Comparison of ENCODE assay signal across 25 cellular contexts in the genomic region with DNA sequence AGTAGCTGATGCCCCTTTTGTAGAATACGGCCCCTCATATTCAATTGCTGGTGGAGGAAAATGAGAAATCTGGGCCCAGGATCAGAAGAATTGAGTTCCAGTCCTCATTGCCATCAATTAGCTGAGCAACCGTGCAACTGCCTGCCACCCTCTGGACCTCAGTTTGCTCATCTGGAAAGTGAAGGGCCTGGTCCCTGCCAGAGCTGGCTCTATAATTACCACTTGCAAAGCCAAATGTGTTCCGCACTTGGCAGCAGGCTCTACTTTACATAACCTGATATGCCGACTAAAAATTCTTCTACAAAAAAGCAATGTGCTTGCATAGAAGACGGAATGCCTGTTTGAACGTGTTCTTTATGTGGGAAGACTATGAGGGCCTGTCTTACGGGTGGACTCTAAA. TPM values are rescaled to one million over a fixed set of nuclear protein-coding genes. Genes with fewer than 3 reads are reported as not detected.
"Had no signal": no experiment of that assay in that cellular context is flagged by ENCODE, and none has a peak within 500 bp of the region (broad histone marks: within the 10 kb centered on the region; RNA-seq: fewer than 3 reads in every experiment).

No MANE protein-coding gene starts in this region.

- H3K9me3 ChIP-seq: MG63, SJCRH30, SK-N-SH had no signal

- H3K4me3 ChIP-seq: cardiac muscle cell, MG63, SJCRH30 had no signal

- ATAC-seq: activated T-cell treated with anti-CD3 and anti-CD28 coated beads, Interleukin-2, amount 50 U/mL, for 4 hours had no signal

- DNase-seq: activated CD4-positive, alpha-beta memory T cell treated with anti-CD3 and anti-CD28 coated beads for 36 hours; activated CD4-positive, alpha-beta T cell treated with anti-CD3 and anti-CD28 coated beads, Interleukin-2, amount 10 ng/mL, durations not matched to agents 7 days and 5 days; activated CD4-positive, CD25-positive, alpha-beta regulatory T cell; activated CD8-positive, alpha-beta memory T cell treated with anti-CD3 and anti-CD28 coated beads for 24 hours; activated effector memory CD4-positive, alpha-beta T cell treated with anti-CD3 and anti-CD28 coated beads, Interleukin-2, amount 50 U/mL, for 16 hours; activated naive CD4-positive, alpha-beta T cell treated with Interleukin-2 at 50 U/mL for 16 hours; activated T-cell treated with anti-CD3 and anti-CD28 coated beads, Interleukin-2, amount 50 U/mL, for 4 hours; amygdala; brain microvascular endothelial cell; cerebellar nuclear complex; MG63; MV-4-11; NCI-H1105; NCI-H1436; NCI-H187; NCI-H524; NCI-H748 treated with DMSO at 0.1 percent for 48 hours; SJCRH30; SK-N-SH; T-helper 1 cell had no signal

- H3K36me3 ChIP-seq: brain microvascular endothelial cell, cardiac muscle cell, MG63, SJCRH30 had no signal

- H3K27ac ChIP-seq: brain microvascular endothelial cell, cardiac muscle cell, SJCRH30, VCaP had no signal

- H3K27me3 ChIP-seq: brain microvascular endothelial cell, cardiac muscle cell, MG63, SJCRH30 had no signal

RNA-seq across cellular contexts. Expression of gene ITGB5, which starts 8.6 kb away (rescaled TPM):
- total RNA-seq: OCI-LY7; T-helper 2 cell treated with Interferon-gamma antibody and Interleukin-4, amounts not matched to agents 100 ng/mL and 5 ng/mL, for 36 hours had no signal

RNA-seq across cellular contexts. Expression of gene MUC13, which starts 38.8 kb away (rescaled TPM):
- total RNA-seq: activated CD4-positive, alpha-beta memory T cell treated with anti-CD3 and anti-CD28 coated beads for 36 hours; activated CD4-positive, alpha-beta T cell treated with anti-CD3 and anti-CD28 coated beads, Interleukin-2, amount 10 ng/mL, durations not matched to agents 7 days and 5 days; cardiac muscle cell; OCI-LY7; RPMI7951; SJCRH30; T-helper 2 cell treated with Interferon-gamma antibody and Interleukin-4, amounts not matched to agents 100 ng/mL and 5 ng/mL, for 36 hours had no signal
- polyA plus RNA-seq: SK-N-SH had no signal
